In genomic region chr11:57349491-57350274, GRCh38 we compare ENCODE assay signal across 9 cellular contexts. TPM values are rescaled to one million over a fixed set of nuclear protein-coding genes. Genes with fewer than 3 reads are reported as not detected.
DNase-seq lines count a peak whose midpoint lies in the region; FAIRE-seq and TF ChIP-seq lines count a peak whose summit lies in the region.
"Had no signal": no experiment of that assay in that cellular context is flagged by ENCODE, and none has a peak within 500 bp of the region (broad histone marks: within the 10 kb centered on the region; RNA-seq: fewer than 3 reads in every experiment).

No MANE protein-coding gene starts in this region.

- H2BK5ac ChIP-seq in H9 (ENCODE audit: insufficient read length, low read length) = no peak overlapping the region

- H2BK20ac ChIP-seq in H9 (ENCODE audit: low read depth, low read length, poor library complexity, severe bottlenecking) = no peak overlapping the region

- H3K4ac ChIP-seq in H9 (ENCODE audit: low read depth, low read length) = no peak overlapping the region

- H2BK12ac ChIP-seq in H9 (ENCODE audit: insufficient read length, low read depth, low read length) = no peak overlapping the region

- peak overlapping the region; percentile 94 for H2AFZ ChIP-seq in H9 (ENCODE audit: low read length)
- H2AFZ ChIP-seq in SU-DHL-6 (ENCODE audit: low read depth, low read length, severe bottlenecking) = no peak overlapping the region

- H3K4me1 ChIP-seq in H9 (ENCODE audit: insufficient read depth, low read length) = no peaks in the 10 kb centered on the region
- no peaks in the 10 kb centered on the region for H3K4me1 ChIP-seq in small intestine (ENCODE audit: control insufficient read depth in 2 of 2, insufficient read depth in 1 of 2, low read depth in 1 of 2, low read length in 1 of 2)

- no peaks in the 10 kb centered on the region for H3K9me2 ChIP-seq in SU-DHL-6 (replicated peaks; ENCODE audit: insufficient read depth, low read length)

- H3K14ac ChIP-seq in H9 (ENCODE audit: insufficient read depth, low read length) = peak overlapping the region; percentile 67

- peaks cover 5% of the 10 kb centered on the region for H3K23me2 ChIP-seq in H9 (ENCODE audit: insufficient read length, low read depth, low read length, poor library complexity, severe bottlenecking)

- peaks cover 25 to 44% of the 10 kb centered on the region in 2 experiments for H3K4me1 Mint-ChIP-seq in H9

- peak overlapping the region; percentile 59 to 72 for H3K4me3 Mint-ChIP-seq in H9

- peak overlapping the region; percentile 71 for H3K18ac ChIP-seq in H9 (ENCODE audit: insufficient read length, low read depth, low read length)

- H2AK5ac ChIP-seq in H9 (ENCODE audit: insufficient read length, low read length) = no peak overlapping the region

- H3T11ph ChIP-seq in H9 (ENCODE audit: low read length) = no peak overlapping the region

- H3K79me2 ChIP-seq in H9 (ENCODE audit: insufficient read depth, low read length) (no peaks in the 10 kb centered on the region), SU-DHL-6 (ENCODE audit: insufficient read depth, low read length) (no peaks in the 10 kb centered on the region)

- peak overlapping the region; percentile 8 for H3K9ac ChIP-seq in H9 (ENCODE audit: extremely low read depth, insufficient read length, low read length)
- H3K9ac ChIP-seq in SU-DHL-6 (ENCODE audit: low read length) = no peak overlapping the region

- H3K27ac Mint-ChIP-seq in H9 = no peak overlapping the region

- TF ChIP-seq CTCF in H9 (conservative IDR thresholded peaks at IDR 0.05) = peak; percentile 97
- peak; percentile 79 for TF ChIP-seq CTCF in SU-DHL-6 (IDR thresholded peaks at IDR 0.05; ENCODE audit: insufficient read depth, low read length, poor library complexity, severe bottlenecking)

- H3K4me2 ChIP-seq in H9 (ENCODE audit: insufficient read depth, insufficient read length, low read length) (peak overlapping the region; percentile 49), SU-DHL-6 (ENCODE audit: low read depth, low read length, poor library complexity, severe bottlenecking) (no peak overlapping the region)

- no peak overlapping the region for H3K4me3 ChIP-seq in SU-DHL-6 (ENCODE audit: insufficient read depth, low read length, poor library complexity, severe bottlenecking)
- H3K4me3 ChIP-seq in small intestine (ENCODE audit: low read depth in 1 of 2, low read length in 2 of 2) = no peak overlapping the region
- H3K4me3 ChIP-seq: skin epidermis had no signal

- no peak overlapping the region for H2BK120ac ChIP-seq in H9 (ENCODE audit: low read depth, low read length, poor library complexity, severe bottlenecking)

- H3K27me3 ChIP-seq in H9 (ENCODE audit: insufficient read depth, low read length) (no peaks in the 10 kb centered on the region), SU-DHL-6 (ENCODE audit: low read length) (no peaks in the 10 kb centered on the region), small intestine (ENCODE audit: control insufficient read depth in 2 of 2, insufficient read depth in 2 of 2, low read length in 2 of 2) (no peaks in the 10 kb centered on the region)

- peak; percentile 74 for DNase-seq in AG08396 (ENCODE audit: low spot score)
- DNase-seq in H9 = peak; percentile 86
- peak in 41 of 56 donors; percentile 5 to 81 (median 28) for DNase-seq in amygdala (lab: John Stamatoyannopoulos, UW)
- DNase-seq in hypothalamus (lab: John Stamatoyannopoulos, UW) = peak in 45 of 51 donors; percentile 4 to 79 (median 41)
- DNase-seq in small intestine = peak; percentile 33
- DNase-seq in SK-N-DZ (ENCODE audit: low spot score) = no peak
- DNase-seq in NOMO-1 (lab: John Stamatoyannopoulos, UW; ENCODE audit: unreplicated experiment in 2 of 2) = no peak

- H4K5ac ChIP-seq in H9 (ENCODE audit: insufficient read length, low read depth, low read length) = no peak overlapping the region

- H3K36me3 ChIP-seq in SU-DHL-6 (ENCODE audit: low read length) = no peaks in the 10 kb centered on the region
- H3K36me3 ChIP-seq in small intestine (ENCODE audit: control insufficient read depth in 2 of 2, insufficient read depth in 2 of 2, low read length in 2 of 2) = no peaks in the 10 kb centered on the region

- no peak overlapping the region for H4K8ac ChIP-seq in H9 (replicated peaks; ENCODE audit: insufficient read length, low read depth, low read length)

- no peak overlapping the region for H4K91ac ChIP-seq in H9 (ENCODE audit: insufficient read length, low read depth, low read length)

- no peaks in the 10 kb centered on the region for H4K20me1 ChIP-seq in H9 (ENCODE audit: control insufficient read depth, insufficient read depth, insufficient read length)
- H4K20me1 ChIP-seq in SU-DHL-6 (ENCODE audit: low read depth, low read length) = no peaks in the 10 kb centered on the region

- H3K27ac ChIP-seq in H9 (ENCODE audit: insufficient read length, low read depth, low read length) = no peak overlapping the region
- no peak overlapping the region for H3K27ac ChIP-seq in SU-DHL-6 (ENCODE audit: low read depth, low read length)
- no peak overlapping the region for H3K27ac ChIP-seq in small intestine (ENCODE audit: low read depth in 1 of 2, low read length in 1 of 2)
- H3K27ac ChIP-seq: skin epidermis had no signal

- H3K56ac ChIP-seq in H9 (ENCODE audit: insufficient read length, low read depth, low read length) = no peak overlapping the region

- FAIRE-seq in small intestine (lab: Jason Lieb, UNC) = no peak

- H3K9me3 Mint-ChIP-seq in H9 = peaks cover 3 to 8% of the 10 kb centered on the region in 2 experiments; a peak in 4 of 5 replicates

- no CpG with 5 or more reads among the region's 31 CpGs for WGBS in H9 (ENCODE audit: extremely low coverage, insufficient read length, low lambda C conversion rate)
- 18 to 26% (median 26%) methylated on average over 30 to 31 of the region's 31 CpGs for WGBS in small intestine, 3 donors

- H2BK15ac ChIP-seq in H9 (ENCODE audit: low read depth, low read length) = no peak overlapping the region

- H3K27me3 Mint-ChIP-seq in H9 (ENCODE audit: low read depth) = peaks cover 36% of the 10 kb centered on the region

- H3K23ac ChIP-seq in H9 (ENCODE audit: insufficient read length, low read depth, low read length) = no peak overlapping the region

- H3F3A ChIP-seq in SU-DHL-6 (ENCODE audit: insufficient read depth) = no peaks in the 10 kb centered on the region

- peaks cover 0 to 5% (median 0%) of the 10 kb centered on the region in 3 experiments; a peak in 2 of 7 replicates for H3K36me3 Mint-ChIP-seq in H9 (ENCODE audit: insufficient read depth in 1 of 3, low read depth in 3 of 3)

- H3K9me3 ChIP-seq in H9 (ENCODE audit: control insufficient read depth, low read depth, low read length) = no peaks in the 10 kb centered on the region
- H3K9me3 ChIP-seq in SU-DHL-6 (ENCODE audit: insufficient read depth, low read length) = no peaks in the 10 kb centered on the region; the same call in 1 of the 2 replicates
- no peaks in the 10 kb centered on the region for H3K9me3 ChIP-seq in small intestine (ENCODE audit: control insufficient read depth, low read depth)

- no peaks in the 10 kb centered on the region for H3K79me1 ChIP-seq in H9 (ENCODE audit: insufficient read depth, low read depth, low read length, poor library complexity, severe bottlenecking)

RNA-seq across cellular contexts. Expression of gene P2RX3, which starts 11.5 kb away (rescaled TPM):
- total RNA-seq in H9 (2021) = 0.15 and 0.22 TPM in 2 replicates
- polyA plus RNA-seq in small intestine = under 1 TPM in 1 of 3 donors, not detected in 2; 0.46 TPM
- 22.0 and 31.4 TPM in 2 replicates for polyA plus RNA-seq in SK-N-DZ (2014; cell fraction: cytosol; rRNA removed)
- 27.6 and 42.7 TPM in 2 replicates for polyA plus RNA-seq in SK-N-DZ (2014; cell fraction: nucleus; rRNA removed)

RNA-seq across cellular contexts. Expression of gene SSRP1, which starts 14.0 kb away (rescaled TPM):
- 202 and 205 TPM in 2 replicates for total RNA-seq in H9 (2021)
- 10 to 100 TPM; 32.4 to 92.0 (median 35.4) TPM for polyA plus RNA-seq in small intestine
- polyA plus RNA-seq in SK-N-DZ (2014; cell fraction: cytosol; rRNA removed) = 201 and 209 TPM in 2 replicates
- 119 and 137 TPM in 2 replicates for polyA plus RNA-seq in SK-N-DZ (2014; cell fraction: nucleus; rRNA removed)

RNA-seq across cellular contexts. Expression of gene TNKS1BP1, which starts 24.9 kb away (rescaled TPM):
- total RNA-seq in H9 (2021) = 130 and 140 TPM in 2 replicates
- 100 to 1,000 TPM in 1 of 3 donors, 10 to 100 TPM in 2; 72.1 to 178 (median 98.4) TPM for polyA plus RNA-seq in small intestine
- 8.5 and 10.8 TPM in 2 replicates for polyA plus RNA-seq in SK-N-DZ (2014; cell fraction: cytosol; rRNA removed)
- polyA plus RNA-seq in SK-N-DZ (2014; cell fraction: nucleus; rRNA removed) = 17.0 and 19.4 TPM in 2 replicates

RNA-seq across cellular contexts. Expression of gene PRG3, which starts 31.3 kb away (rescaled TPM):
- not detected in 2 replicates for total RNA-seq in H9 (2021)
- polyA plus RNA-seq in small intestine = not detected
- not detected in 2 replicates for polyA plus RNA-seq in SK-N-DZ (2014; cell fraction: cytosol; rRNA removed)
- 1.6 TPM in 1 of 2 replicates, not detected in the other for polyA plus RNA-seq in SK-N-DZ (2014; cell fraction: nucleus; rRNA removed)

RNA-seq across cellular contexts. Expression of gene PRG2, which starts 40.8 kb away (rescaled TPM):
- total RNA-seq in H9 (2021) = 0.31 TPM in 1 of 2 replicates, not detected in the other
- polyA plus RNA-seq in small intestine = under 1 TPM in 1 of 3 donors, not detected in 2; 0.15 TPM
- 1.4 and 1.9 TPM in 2 replicates for polyA plus RNA-seq in SK-N-DZ (2014; cell fraction: cytosol; rRNA removed)
- polyA plus RNA-seq in SK-N-DZ (2014; cell fraction: nucleus; rRNA removed) = 0.57 and 1.5 TPM in 2 replicates

Comparison
In these comparisons a context has a peak if more than half of its experiments do, and no peak if none do; other contexts are left out.
1. DNase-seq: peak in AG08396 (single experiment), H9 (single experiment), amygdala (41 of 56), hypothalamus (45 of 51) and small intestine (single experiment); none in SK-N-DZ (single experiment) and NOMO-1 (0 of 2).